26 cellular contexts compared by ENCODE assay signal in the genomic region with DNA sequence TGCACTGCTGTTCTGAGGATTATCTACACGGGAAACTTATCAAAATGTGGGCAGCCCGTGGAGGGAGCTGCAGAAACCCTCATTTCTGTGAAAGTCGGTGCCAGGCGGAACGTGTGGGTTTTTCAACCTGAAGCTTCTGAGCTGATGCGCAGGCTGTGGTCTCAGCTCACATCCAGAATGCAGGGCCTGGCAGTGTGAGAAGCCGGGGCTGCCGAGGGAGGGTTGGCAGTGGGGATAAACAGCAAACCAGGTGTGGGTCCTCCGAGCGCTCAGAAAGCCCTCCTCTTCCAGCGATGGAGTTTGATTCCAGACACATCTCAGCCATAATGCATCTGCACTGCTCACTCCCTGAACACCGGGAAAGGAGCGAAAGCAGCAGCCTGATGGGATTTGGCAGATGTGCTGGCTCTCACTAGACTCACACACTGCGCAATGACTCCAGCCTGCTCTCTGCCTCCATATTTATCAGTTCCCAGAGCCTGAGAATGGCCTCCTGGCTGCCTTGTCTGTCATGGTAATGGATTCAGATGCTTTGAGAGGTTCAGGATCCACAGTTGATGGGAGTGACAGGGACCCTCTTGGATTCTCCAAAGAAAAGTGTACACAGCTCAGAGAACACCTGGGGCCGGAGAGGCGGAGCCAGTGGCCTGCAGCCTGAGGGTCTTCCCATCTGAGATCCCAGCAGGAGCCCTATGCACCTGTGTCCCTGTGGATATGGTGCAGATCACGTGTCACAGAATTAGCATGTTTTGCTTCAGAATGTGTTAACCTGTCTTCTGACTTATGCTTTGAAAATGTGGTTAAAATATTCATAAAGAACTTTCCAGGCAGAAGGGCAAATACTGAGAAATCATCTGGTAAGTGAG.
DNase-seq lines count a peak whose midpoint lies in the region; ATAC-seq lines count a peak whose summit lies in the region.
"Had no signal": no experiment of that assay in that cellular context is flagged by ENCODE, and none has a peak within 500 bp of the region (broad histone marks: within the 10 kb centered on the region; RNA-seq: fewer than 3 reads in every experiment).

No MANE protein-coding gene starts in this region.

- no peaks in the 10 kb centered on the region for H3K36me3 Mint-ChIP-seq in activated T-cell treated with anti-CD3 and anti-CD28 coated beads, Interleukin-2, amount 50 U/mL, for 24 hours (ENCODE audit: low read depth)
- no peaks in the 10 kb centered on the region for H3K36me3 Mint-ChIP-seq in activated T-helper 17 cell treated with anti-CD3 and anti-CD28 coated beads, Interleukin-2, amount 50 U/mL, for 72 hours (ENCODE audit: low read depth)
- H3K36me3 Mint-ChIP-seq in stimulated activated memory B cell treated with anti-CD40 and anti-IgM and Interleukin-4, amounts not matched to agents 10 μg/mL and 1 μg/mL and 100 μg/mL, for 72 hours = no peaks in the 10 kb centered on the region
- H3K36me3 Mint-ChIP-seq: immature natural killer cell had no signal

- H3K4me3 ChIP-seq in Jurkat, Clone E6-1 (ENCODE audit: low read length) = no peak overlapping the region; the same call in 1 of the 2 replicates
- H3K4me3 ChIP-seq: breast epithelium, left lung, PC-9, thyroid gland had no signal

- H3K27ac Mint-ChIP-seq in activated T-cell treated with anti-CD3 and anti-CD28 coated beads, Interleukin-2, amount 50 U/mL, for 24 hours = no peak overlapping the region
- no peak overlapping the region for H3K27ac Mint-ChIP-seq in activated T-helper 17 cell treated with anti-CD3 and anti-CD28 coated beads, Interleukin-2, amount 50 U/mL, for 72 hours
- no peak overlapping the region for H3K27ac Mint-ChIP-seq in stimulated activated memory B cell treated with anti-CD40 and anti-IgM and Interleukin-4, amounts not matched to agents 10 μg/mL and 1 μg/mL and 100 μg/mL, for 72 hours
- H3K27ac Mint-ChIP-seq: B cell; immature natural killer cell; progenitor cell of endocrine pancreas; stimulated activated naive CD8-positive, alpha-beta T cell treated with anti-CD3 and anti-CD28 coated beads, Interleukin-15, Interleukin-2, amounts not matched to agents 100 ng/mL and 50 ng/mL, for 24 hours; T-helper 2 cell treated with Interferon-gamma antibody and Interleukin-4, amounts not matched to agents 5 μg/mL and 100 μg/mL, for 36 hours had no signal

- DNase-seq in activated T-cell treated with anti-CD3 and anti-CD28 coated beads, Interleukin-2, amount 50 U/mL, for 24 hours = peak; percentile 30
- no peak for DNase-seq in activated T-cell treated with anti-CD3 and anti-CD28 coated beads, Interleukin-2, amount 50 U/mL, for 1 hour
- DNase-seq in Jurkat, Clone E6-1 (ENCODE audit: low read depth, low spot score) = peak; percentile 74
- DNase-seq in stimulated activated naive CD8-positive, alpha-beta T cell treated with anti-CD3 and anti-CD28 coated beads, Interleukin-15, Interleukin-2, amounts not matched to agents 100 U/mL and 50 U/mL, for 24 hours = no peak
- no peak for DNase-seq in islet precursor cell
- DNase-seq: activated CD4-positive, alpha-beta T cell treated with anti-CD3 and anti-CD28 coated beads, Interleukin-2, amount 50 U/mL, for 1 hour; activated CD8-positive, alpha-beta memory T cell treated with anti-CD3 and anti-CD28 coated beads, Interleukin-2, amount 50 U/mL, for 48 hours; DMS53; hypothalamus; immature natural killer cell; left lung; mesendoderm; NCI-H1417 treated with DMSO at 0.1 percent for 48 hours; NCI-H510A; NK-92 treated with Interleukin-12 subunit alpha and Interleukin-12 subunit beta, amount 100 ng/mL, for 24 hours; PC-9; stimulated activated CD4-positive, alpha-beta T cell treated with anti-CD3 and anti-CD28 coated beads, Interleukin-15, amount 100 ng/mL, for 24 hours; thyroid gland had no signal

- no peaks in the 10 kb centered on the region for H3K9me3 Mint-ChIP-seq in activated T-cell treated with anti-CD3 and anti-CD28 coated beads, Interleukin-2, amount 50 U/mL, for 24 hours
- no peaks in the 10 kb centered on the region for H3K9me3 Mint-ChIP-seq in activated T-helper 17 cell treated with anti-CD3 and anti-CD28 coated beads, Interleukin-2, amount 50 U/mL, for 72 hours
- no peaks in the 10 kb centered on the region for H3K9me3 Mint-ChIP-seq in stimulated activated memory B cell treated with anti-CD40 and anti-IgM and Interleukin-4, amounts not matched to agents 10 μg/mL and 1 μg/mL and 100 μg/mL, for 72 hours
- H3K9me3 Mint-ChIP-seq: immature natural killer cell; stimulated activated naive CD8-positive, alpha-beta T cell treated with anti-CD3 and anti-CD28 coated beads, Interleukin-15, Interleukin-2, amounts not matched to agents 100 ng/mL and 50 ng/mL, for 24 hours; T-helper 2 cell treated with Interferon-gamma antibody and Interleukin-4, amounts not matched to agents 5 μg/mL and 100 μg/mL, for 36 hours had no signal

- peaks cover 19% of the 10 kb centered on the region for H3K4me1 Mint-ChIP-seq in activated T-cell treated with anti-CD3 and anti-CD28 coated beads, Interleukin-2, amount 50 U/mL, for 24 hours (ENCODE audit: low read depth)
- H3K4me1 Mint-ChIP-seq in activated T-helper 17 cell treated with anti-CD3 and anti-CD28 coated beads, Interleukin-2, amount 50 U/mL, for 72 hours = peaks cover 4% of the 10 kb centered on the region
- H3K4me1 Mint-ChIP-seq in stimulated activated memory B cell treated with anti-CD40 and anti-IgM and Interleukin-4, amounts not matched to agents 10 μg/mL and 1 μg/mL and 100 μg/mL, for 72 hours = no peaks in the 10 kb centered on the region
- H3K4me1 Mint-ChIP-seq: B cell, immature natural killer cell had no signal

- H3K27me3 Mint-ChIP-seq in activated T-cell treated with anti-CD3 and anti-CD28 coated beads, Interleukin-2, amount 50 U/mL, for 24 hours = peaks cover 6% of the 10 kb centered on the region
- no peaks in the 10 kb centered on the region for H3K27me3 Mint-ChIP-seq in activated T-helper 17 cell treated with anti-CD3 and anti-CD28 coated beads, Interleukin-2, amount 50 U/mL, for 72 hours
- H3K27me3 Mint-ChIP-seq in stimulated activated memory B cell treated with anti-CD40 and anti-IgM and Interleukin-4, amounts not matched to agents 10 μg/mL and 1 μg/mL and 100 μg/mL, for 72 hours = no peaks in the 10 kb centered on the region

- peak; percentile 46 for ATAC-seq in activated T-helper 17 cell treated with anti-CD3 and anti-CD28 coated beads, Interleukin-2, amount 50 U/mL, for 72 hours (replicated peaks)
- peak; percentile 56 for ATAC-seq in stimulated activated naive CD8-positive, alpha-beta T cell treated with anti-CD3 and anti-CD28 coated beads, Interleukin-15, Interleukin-2, amounts not matched to agents 100 U/mL and 50 U/mL, for 24 hours
- no peak for ATAC-seq in stimulated activated memory B cell treated with anti-CD40 and anti-IgM and Interleukin-4, amounts not matched to agents 10 μg/mL and 1 μg/mL and 100 μg/mL, for 72 hours
- ATAC-seq: left lung, Right ventricle myocardium inferior had no signal

- H3K4me3 Mint-ChIP-seq in activated T-cell treated with anti-CD3 and anti-CD28 coated beads, Interleukin-2, amount 50 U/mL, for 24 hours = no peak overlapping the region
- no peak overlapping the region for H3K4me3 Mint-ChIP-seq in activated T-helper 17 cell treated with anti-CD3 and anti-CD28 coated beads, Interleukin-2, amount 50 U/mL, for 72 hours
- no peak overlapping the region for H3K4me3 Mint-ChIP-seq in stimulated activated memory B cell treated with anti-CD40 and anti-IgM and Interleukin-4, amounts not matched to agents 10 μg/mL and 1 μg/mL and 100 μg/mL, for 72 hours
- H3K4me3 Mint-ChIP-seq: B cell; immature natural killer cell; stimulated activated naive CD8-positive, alpha-beta T cell treated with anti-CD3 and anti-CD28 coated beads, Interleukin-15, Interleukin-2, amounts not matched to agents 100 ng/mL and 50 ng/mL, for 24 hours; T-helper 2 cell treated with Interferon-gamma antibody and Interleukin-4, amounts not matched to agents 5 μg/mL and 100 μg/mL, for 36 hours had no signal

Comparison
In these comparisons a context has a peak if more than half of its experiments do, and no peak if none do; other contexts are left out.
1. DNase-seq: peak in activated T-cell treated with anti-CD3 and anti-CD28 coated beads, Interleukin-2, amount 50 U/mL, for 24 hours (single experiment) and Jurkat, Clone E6-1 (single experiment); none in activated T-cell treated with anti-CD3 and anti-CD28 coated beads, Interleukin-2, amount 50 U/mL, for 1 hour (single experiment), stimulated activated naive CD8-positive, alpha-beta T cell treated with anti-CD3 and anti-CD28 coated beads, Interleukin-15, Interleukin-2, amounts not matched to agents 100 U/mL and 50 U/mL, for 24 hours (single experiment) and islet precursor cell (single experiment).